1 cellular context compared by ENCODE assay signal in the genomic region with DNA sequence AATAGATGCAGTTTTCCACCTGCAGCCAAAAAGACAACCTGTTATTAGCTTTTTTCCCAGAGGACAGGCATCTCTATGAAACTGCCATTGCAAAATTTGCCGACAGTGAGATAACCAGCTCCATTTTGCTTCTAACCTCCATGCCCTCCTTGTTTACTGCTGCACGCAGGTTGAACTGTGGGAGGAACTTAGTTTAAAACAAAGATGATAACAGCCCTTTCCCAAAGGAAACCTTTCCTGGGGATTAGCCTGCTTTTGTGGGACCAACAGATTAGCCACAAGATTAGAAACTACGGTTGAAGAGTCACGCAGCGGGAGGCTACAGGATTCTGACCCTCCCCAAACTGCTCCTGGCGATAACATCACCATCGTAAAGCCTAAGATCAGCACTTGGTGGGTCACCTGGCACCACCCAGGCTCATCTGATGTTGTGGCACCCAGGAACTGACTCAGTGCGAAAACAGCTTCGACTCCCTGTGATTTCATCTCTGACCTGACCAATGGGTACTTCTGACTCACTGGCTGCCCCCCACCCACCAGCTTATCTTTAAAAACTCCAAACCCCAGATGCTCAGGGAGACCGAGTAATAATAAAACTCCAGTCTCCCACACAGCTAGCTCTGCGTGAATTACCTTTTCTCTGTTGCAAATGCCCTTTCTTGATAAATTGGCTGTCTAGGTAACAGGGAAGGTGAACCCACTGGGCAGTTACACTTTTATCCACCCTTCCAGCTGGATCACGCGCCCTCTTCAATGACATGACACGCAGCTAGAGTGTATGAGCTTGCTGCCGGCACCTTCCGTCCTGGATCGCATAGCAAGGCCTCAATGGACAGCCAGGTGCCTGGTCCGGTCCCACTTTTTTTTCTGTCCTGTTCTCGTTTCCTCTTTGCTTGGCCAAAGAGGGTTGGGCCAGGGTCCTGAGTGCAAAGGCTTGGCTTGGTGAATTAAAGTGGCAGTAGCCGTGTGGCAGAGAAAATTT.
TF ChIP-seq lines count a peak whose summit lies in the region.

No MANE protein-coding gene starts in this region.

TF ChIP-seq in A549, 52 proteins besides CTCF, POLR2A, EP300 and RAD21 (continued from another document):
- TF ChIP-seq, protein P1, sequence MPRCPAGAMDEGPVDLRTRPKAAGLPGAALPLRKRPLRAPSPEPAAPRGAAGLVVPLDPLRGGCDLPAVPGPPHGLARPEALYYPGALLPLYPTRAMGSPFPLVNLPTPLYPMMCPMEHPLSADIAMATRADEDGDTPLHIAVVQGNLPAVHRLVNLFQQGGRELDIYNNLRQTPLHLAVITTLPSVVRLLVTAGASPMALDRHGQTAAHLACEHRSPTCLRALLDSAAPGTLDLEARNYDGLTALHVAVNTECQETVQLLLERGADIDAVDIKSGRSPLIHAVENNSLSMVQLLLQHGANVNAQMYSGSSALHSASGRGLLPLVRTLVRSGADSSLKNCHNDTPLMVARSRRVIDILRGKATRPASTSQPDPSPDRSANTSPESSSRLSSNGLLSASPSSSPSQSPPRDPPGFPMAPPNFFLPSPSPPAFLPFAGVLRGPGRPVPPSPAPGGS (IDR thresholded peaks at IDR 0.05), result no peak
- TF ChIP-seq EHMT2 (IDR thresholded peaks at IDR 0.05; ENCODE audit: low read depth) (no peak), RNF2 (IDR thresholded peaks at IDR 0.05; ENCODE audit: borderline replicate concordance, low read depth) (no peak), RARB (CRISPR knock-in tag; IDR thresholded peaks at IDR 0.05) (no peak), CBX2 (IDR thresholded peaks at IDR 0.05; ENCODE audit: borderline replicate concordance, low read depth) (no peak), NFE2L2 (conservative IDR thresholded peaks at IDR 0.05; ENCODE audit: low read length) (no peak), KDM5A (IDR thresholded peaks at IDR 0.05) (no peak), ZNF302 (CRISPR knock-in tag; IDR thresholded peaks at IDR 0.05) (no peak), CEBPB (IDR thresholded peaks at IDR 0.05) (no peak), ESRRA (IDR thresholded peaks at IDR 0.05; ENCODE audit: borderline replicate concordance, low read length) (no peak), HDAC2 (IDR thresholded peaks at IDR 0.05) (no peak), NR3C1 (IDR thresholded peaks at IDR 0.05) (no peak), MYC (IDR thresholded peaks at IDR 0.05; ENCODE audit: borderline replicate concordance, low read length) (no peak), FOSB (CRISPR knock-in tag; IDR thresholded peaks at IDR 0.05) (no peak)
- TF ChIP-seq, protein P2, sequence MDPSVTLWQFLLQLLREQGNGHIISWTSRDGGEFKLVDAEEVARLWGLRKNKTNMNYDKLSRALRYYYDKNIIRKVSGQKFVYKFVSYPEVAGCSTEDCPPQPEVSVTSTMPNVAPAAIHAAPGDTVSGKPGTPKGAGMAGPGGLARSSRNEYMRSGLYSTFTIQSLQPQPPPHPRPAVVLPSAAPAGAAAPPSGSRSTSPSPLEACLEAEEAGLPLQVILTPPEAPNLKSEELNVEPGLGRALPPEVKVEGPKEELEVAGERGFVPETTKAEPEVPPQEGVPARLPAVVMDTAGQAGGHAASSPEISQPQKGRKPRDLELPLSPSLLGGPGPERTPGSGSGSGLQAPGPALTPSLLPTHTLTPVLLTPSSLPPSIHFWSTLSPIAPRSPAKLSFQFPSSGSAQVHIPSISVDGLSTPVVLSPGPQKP (IDR thresholded peaks at IDR 0.05; ENCODE audit: low read depth, low read length), result no peak
- TF ChIP-seq, protein P3, sequence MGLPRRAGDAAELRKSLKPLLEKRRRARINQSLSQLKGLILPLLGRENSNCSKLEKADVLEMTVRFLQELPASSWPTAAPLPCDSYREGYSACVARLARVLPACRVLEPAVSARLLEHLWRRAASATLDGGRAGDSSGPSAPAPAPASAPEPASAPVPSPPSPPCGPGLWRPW (IDR thresholded peaks at IDR 0.05), result no peak
- TF ChIP-seq, protein P4, sequence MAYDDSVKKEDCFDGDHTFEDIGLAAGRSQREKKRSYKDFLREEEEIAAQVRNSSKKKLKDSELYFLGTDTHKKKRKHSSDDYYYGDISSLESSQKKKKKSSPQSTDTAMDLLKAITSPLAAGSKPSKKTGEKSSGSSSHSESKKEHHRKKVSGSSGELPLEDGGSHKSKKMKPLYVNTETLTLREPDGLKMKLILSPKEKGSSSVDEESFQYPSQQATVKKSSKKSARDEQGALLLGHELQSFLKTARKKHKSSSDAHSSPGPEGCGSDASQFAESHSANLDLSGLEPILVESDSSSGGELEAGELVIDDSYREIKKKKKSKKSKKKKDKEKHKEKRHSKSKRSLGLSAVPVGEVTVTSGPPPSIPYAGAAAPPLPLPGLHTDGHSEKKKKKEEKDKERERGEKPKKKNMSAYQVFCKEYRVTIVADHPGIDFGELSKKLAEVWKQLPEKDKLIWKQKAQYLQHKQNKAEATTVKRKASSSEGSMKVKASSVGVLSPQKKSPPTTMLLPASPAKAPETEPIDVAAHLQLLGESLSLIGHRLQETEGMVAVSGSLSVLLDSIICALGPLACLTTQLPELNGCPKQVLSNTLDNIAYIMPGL (CRISPR knock-in tag; IDR thresholded peaks at IDR 0.05; ENCODE audit: borderline replicate concordance), result no peak
